11 cellular contexts compared by ENCODE assay signal in the genomic region with DNA sequence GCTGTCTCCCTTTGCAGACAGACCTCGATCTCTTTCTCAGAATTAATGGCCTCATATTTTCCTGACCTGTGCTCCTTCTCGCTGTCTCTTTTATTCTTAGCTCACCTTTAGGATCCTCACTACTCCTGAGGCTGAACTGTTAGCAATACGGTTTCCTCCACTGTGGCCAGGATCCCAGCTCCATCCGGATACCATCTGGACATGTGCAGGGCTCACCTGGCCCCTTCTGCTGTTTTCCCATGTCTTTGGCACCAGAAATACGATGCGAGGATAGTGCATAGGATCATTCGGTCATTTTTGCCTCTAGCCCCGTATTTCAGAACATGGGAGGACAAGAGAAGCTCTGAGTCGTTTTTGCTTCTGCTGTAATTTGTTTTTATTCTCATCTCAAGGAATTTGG.
"Had no signal": no experiment of that assay in that cellular context is flagged by ENCODE, and none has a peak within 500 bp of the region (broad histone marks: within the 10 kb centered on the region; RNA-seq: fewer than 3 reads in every experiment).

No MANE protein-coding gene starts in this region.

- H3K79me2 ChIP-seq: hepatocyte had no signal

- H3K9me3 ChIP-seq: ascending aorta, colonic mucosa, lower lobe of right lung had no signal

- H3K27me3 ChIP-seq: ascending aorta, colonic mucosa, hepatocyte had no signal

- ATAC-seq: activated naive CD8-positive, alpha-beta T cell treated with anti-CD3 and anti-CD28 coated beads, Interleukin-2, amount 50 U/mL, for 24 hours; naive thymus-derived CD4-positive, alpha-beta T cell had no signal

- H3K4me3 ChIP-seq: colonic mucosa, hepatocyte, lower lobe of right lung had no signal

- H3K4me2 ChIP-seq: hepatocyte had no signal

- H3K36me3 ChIP-seq: ascending aorta, colonic mucosa, lower lobe of right lung had no signal

- H3K4me1 ChIP-seq: ascending aorta, colonic mucosa had no signal

- DNase-seq: activated CD4-positive, alpha-beta T cell treated with anti-CD3 and anti-CD28 coated beads for 48 hours; activated naive CD4-positive, alpha-beta T cell; activated naive CD8-positive, alpha-beta T cell treated with anti-CD3 and anti-CD28 coated beads, Interleukin-2, amount 50 U/mL, for 24 hours; effector memory CD4-positive, alpha-beta T cell; lower lobe of right lung; naive thymus-derived CD4-positive, alpha-beta T cell; stimulated activated CD4-positive, alpha-beta T cell treated with anti-CD3 and anti-CD28 coated beads, Interleukin-2, amount 100 ng/mL, for 24 hours; stimulated activated naive CD4-positive, alpha-beta T cell had no signal

- H2AFZ ChIP-seq: hepatocyte had no signal

- H3K27ac ChIP-seq: ascending aorta, hepatocyte, lower lobe of right lung had no signal
